Comparison of ENCODE assay signal across 8 cellular contexts in the genomic region with DNA sequence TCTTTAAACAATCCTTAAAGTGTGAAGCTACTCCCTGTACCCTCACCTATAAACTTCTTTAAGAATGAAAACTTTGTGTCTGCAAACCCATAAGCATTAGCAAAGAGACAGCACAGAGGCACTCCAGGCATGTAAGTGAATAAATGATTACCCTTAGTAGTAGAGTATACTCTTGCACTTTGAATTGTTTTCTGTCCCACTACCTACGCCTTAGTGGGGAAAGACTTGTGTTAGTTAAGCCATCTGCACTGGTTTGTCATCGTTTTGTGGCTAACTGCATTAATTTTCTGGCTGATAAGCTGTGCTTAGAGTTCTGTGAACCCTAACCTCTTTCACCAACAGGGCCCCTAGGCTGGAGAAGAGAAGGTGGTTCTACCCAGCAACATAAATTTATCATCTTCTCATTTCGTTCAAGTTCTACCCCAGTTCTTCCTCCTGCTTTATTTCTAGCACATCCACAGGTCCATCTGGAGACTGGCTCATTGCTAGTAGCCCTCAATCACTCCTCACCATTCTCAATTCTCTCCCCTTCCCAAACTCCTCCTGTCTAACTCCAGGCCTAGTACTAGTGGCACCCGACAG. TPM values are rescaled to one million over a fixed set of nuclear protein-coding genes. Genes with fewer than 3 reads are reported as not detected.
DNase-seq lines count a peak whose midpoint lies in the region; ATAC-seq and TF ChIP-seq lines count a peak whose summit lies in the region.

No MANE protein-coding gene starts in this region.

- CTCF ChIA-PET in Calu3 (lab: Charles Lee), result no interaction called here

- H3K27ac Mint-ChIP-seq in Calu3 (ENCODE audit: unreplicated experiment), result peak overlapping the region; percentile 92

- H3K4me3 ChIP-seq in Peyer's patch (peak overlapping the region; percentile 70 to 90 (median 78)), esophagus muscularis mucosa (peak overlapping the region; percentile 73 to 93 (median 84)), trophoblast cell (ENCODE audit: low read depth, low read length) (peak overlapping the region; percentile 100)

- ATAC-seq in GM21723 (IDR thresholded peaks at IDR 0.05; ENCODE audit: unreplicated experiment), result no peak
- no peak for ATAC-seq in HG03571 (IDR thresholded peaks at IDR 0.05; ENCODE audit: unreplicated experiment)
- no peak for ATAC-seq in HG03097 (IDR thresholded peaks at IDR 0.05; ENCODE audit: low FRiP score, unreplicated experiment)

- H3K27me3 ChIP-seq in Peyer's patch, result no peaks in the 10 kb centered on the region
- no peaks in the 10 kb centered on the region for H3K27me3 ChIP-seq in esophagus muscularis mucosa
- no peaks in the 10 kb centered on the region for H3K27me3 ChIP-seq in trophoblast cell (ENCODE audit: insufficient read depth, low read length)

- H4K12ac ChIP-seq in trophoblast cell (ENCODE audit: low read depth, low read length), result peak overlapping the region; percentile 83

- H4K91ac ChIP-seq in trophoblast cell (ENCODE audit: low read depth, low read length), result peak overlapping the region; percentile 47

- H3K36me3 ChIP-seq in Peyer's patch (peaks cover 0 to 11% (median 0%) of the 10 kb centered on the region in 3 donors), esophagus muscularis mucosa (peaks cover 2 to 8% (median 2%) of the 10 kb centered on the region in 4 donors), trophoblast cell (ENCODE audit: control insufficient read depth in 1 of 2, insufficient read depth in 2 of 2, low read length in 2 of 2) (peaks cover 2 to 10% of the 10 kb centered on the region in 2 experiments)

- DNase-seq in Calu3 (no peak), Peyer's patch (no peak), esophagus muscularis mucosa (ENCODE audit: extremely low spot score) (no peak), trophoblast cell (peak in 1 of 2 donors; percentile 56)
- no peak for DNase-seq in NK-92 treated with Interleukin-12 subunit alpha and Interleukin-12 subunit beta, amount 100 ng/mL, for 24 hours (lab: John Stamatoyannopoulos, UW)

- H3K79me1 ChIP-seq in trophoblast cell (ENCODE audit: low read length), result peaks cover 4% of the 10 kb centered on the region

- peak overlapping the region; percentile 36 for H2AK5ac ChIP-seq in trophoblast cell (ENCODE audit: low read length)

- peaks cover 3% of the 10 kb centered on the region for H3K79me2 ChIP-seq in trophoblast cell (ENCODE audit: control insufficient read depth, insufficient read depth, low read length, poor library complexity)

- TSS peak; percentile 38 for BruUV-seq in Calu3 (replicated peaks; lab: Mats Ljungman, UMichigan)

- intact Hi-C loops in Calu3 (cut with micrococcal nuclease; ENCODE audit: unreplicated experiment), result no loop called here
- intact Hi-C loops in esophagus muscularis mucosa (cut with DNase I), result loop anchor here (5.0 kb wide), 1 partner anchor 102 kb away; a partner anchor contains a TSS

- H3K27me3 Mint-ChIP-seq in Calu3 (ENCODE audit: unreplicated experiment), result peaks cover 11% of the 10 kb centered on the region

- peak overlapping the region; percentile 92 for H3K4me2 ChIP-seq in trophoblast cell (ENCODE audit: low read length)

- H3K4me1 ChIP-seq in Peyer's patch (peaks cover 0 to 15% (median 7%) of the 10 kb centered on the region in 4 donors), esophagus muscularis mucosa (peaks cover 31 to 62% (median 50%) of the 10 kb centered on the region in 4 donors), trophoblast cell (ENCODE audit: control insufficient read depth in 1 of 2, insufficient read depth in 2 of 2, low read length in 2 of 2) (peaks cover 4 to 6% of the 10 kb centered on the region in 2 experiments)

- H2AFZ ChIP-seq in trophoblast cell (ENCODE audit: insufficient read depth, low read length, poor library complexity), result peak overlapping the region; percentile 19

- peak overlapping the region; percentile 36 for H3K14ac ChIP-seq in trophoblast cell (ENCODE audit: low read length)

- H2BK12ac ChIP-seq in trophoblast cell (ENCODE audit: low read length), result no peak overlapping the region

- peak overlapping the region; percentile 85 for H3K9ac ChIP-seq in trophoblast cell (ENCODE audit: low read length)

- 20% methylated on average over 4 of the region's 4 CpGs for WGBS in esophagus muscularis mucosa
- WGBS in trophoblast cell (ENCODE audit: extremely low coverage, insufficient coverage, insufficient read length), result no CpG with 5 or more reads among the region's 4 CpGs

- H3K36me3 Mint-ChIP-seq in Calu3 (ENCODE audit: insufficient read depth, unreplicated experiment), result peaks cover 27% of the 10 kb centered on the region

- no peak for TF ChIP-seq EP300 in esophagus muscularis mucosa (IDR thresholded peaks at IDR 0.05)

- peak overlapping the region; percentile 66 to 74 (median 72) for H3K27ac ChIP-seq in Peyer's patch
- peak overlapping the region; percentile 75 to 86 (median 81) for H3K27ac ChIP-seq in esophagus muscularis mucosa (replicated peaks in 1 of 4)
- no peak overlapping the region for H3K27ac ChIP-seq in trophoblast cell (ENCODE audit: low read depth, low read length)

- peak overlapping the region; percentile 24 for H3K18ac ChIP-seq in trophoblast cell (ENCODE audit: low read length)

- peak overlapping the region; percentile 79 for H4K8ac ChIP-seq in trophoblast cell (ENCODE audit: low read depth, low read length)

- H3K4me3 Mint-ChIP-seq in Calu3 (ENCODE audit: low read depth, unreplicated experiment), result peak overlapping the region; percentile 94

- H3K9me3 ChIP-seq in Peyer's patch, result no peaks in the 10 kb centered on the region
- H3K9me3 ChIP-seq in esophagus muscularis mucosa, result no peaks in the 10 kb centered on the region
- H3K9me3 ChIP-seq in trophoblast cell (ENCODE audit: insufficient read depth, low read depth, low read length), result no peaks in the 10 kb centered on the region

- TF ChIP-seq POLR2A in Peyer's patch (IDR thresholded peaks at IDR 0.05), result no peak
- no peak for TF ChIP-seq POLR2A in esophagus muscularis mucosa (IDR thresholded peaks at IDR 0.05; ENCODE audit: low read depth)

- H3K4me1 Mint-ChIP-seq in Calu3 (ENCODE audit: low read depth, unreplicated experiment), result peaks cover 18% of the 10 kb centered on the region

- H2BK120ac ChIP-seq in trophoblast cell (ENCODE audit: insufficient read depth, low read length, poor library complexity), result no peak overlapping the region

- peak overlapping the region; percentile 56 for H3K23ac ChIP-seq in trophoblast cell (ENCODE audit: low read length)

- no peaks in the 10 kb centered on the region for H3K9me3 Mint-ChIP-seq in Calu3 (ENCODE audit: low read depth, unreplicated experiment)

- peak overlapping the region; percentile 42 for H3K4ac ChIP-seq in trophoblast cell (ENCODE audit: low read depth, low read length)

- peak overlapping the region; percentile 25 for H2BK5ac ChIP-seq in trophoblast cell (ENCODE audit: low read depth, low read length, poor library complexity)

- TF ChIP-seq CTCF in Calu3 (IDR thresholded peaks at IDR 0.05; ENCODE audit: unreplicated experiment) (no peak), Peyer's patch (IDR thresholded peaks at IDR 0.05) (no peak), esophagus muscularis mucosa (IDR thresholded peaks at IDR 0.05) (no peak)

RNA-seq across cellular contexts. Expression of a gene that starts 0.7 kb away (rescaled TPM):
- total RNA-seq in Calu3 (2022) (32.6 and 33.2 TPM in 2 replicates), Peyer's patch (10 to 100 TPM in 2 of 4 donors, 1 to 10 TPM in 2; 9.4 to 12.5 (median 10.8) TPM), esophagus muscularis mucosa (10 to 100 TPM; 13.7 to 22.1 (median 21.2) TPM)
- polyA plus RNA-seq in trophoblast cell (2013), result 14.0 and 14.6 TPM in 2 replicates

RNA-seq across cellular contexts. Expression of a gene that starts 21.6 kb away (rescaled TPM):
- 17.6 and 22.3 TPM in 2 replicates for total RNA-seq in Calu3 (2022)
- 10 to 100 TPM; 19.0 to 53.9 (median 41.7) TPM for total RNA-seq in Peyer's patch
- 1 to 10 TPM; 3.3 to 7.5 (median 5.3) TPM for total RNA-seq in esophagus muscularis mucosa
- polyA plus RNA-seq in trophoblast cell (2013), result 43.0 and 44.4 TPM in 2 replicates
